8 cellular contexts compared by ENCODE assay signal in genomic region chr15:84750583-84751092, GRCh38. TPM values are rescaled to one million over a fixed set of nuclear protein-coding genes. Genes with fewer than 3 reads are reported as not detected.
A peak's percentile ranks its signal among the peaks of the same experiment; 100 is the strongest.
DNase-seq lines count a peak whose midpoint lies in the region; ATAC-seq and TF ChIP-seq lines count a peak whose summit lies in the region.

No MANE protein-coding gene starts in this region.

- H3K27me3 ChIP-seq in heart left ventricle (no peaks in the 10 kb centered on the region), trophoblast cell (ENCODE audit: insufficient read depth, low read length) (no peaks in the 10 kb centered on the region)

- WGBS in heart left ventricle, 4 donors, result 35 to 46% (median 42%) methylated on average over 2 of the region's 2 CpGs
- WGBS in trophoblast cell (ENCODE audit: extremely low coverage, insufficient coverage, insufficient read length), result no CpG with 5 or more reads among the region's 2 CpGs

- H4K91ac ChIP-seq in trophoblast cell (ENCODE audit: low read depth, low read length), result no peak overlapping the region

- no peak for TF ChIP-seq POLR2A in heart left ventricle (IDR thresholded peaks at IDR 0.05)

- no peak for DNase-seq in heart left ventricle
- DNase-seq in left ventricle myocardium superior, result no peak
- DNase-seq in MCF 10A (ENCODE audit: unreplicated experiment), result no peak
- no peak for DNase-seq in trophoblast cell
- DNase-seq in NCI-H1436 (lab: John Stamatoyannopoulos, UW), result no peak
- DNase-seq in foreskin melanocyte, result no peak

- intact Hi-C loops in heart left ventricle (cut with DNase I) (loop anchor here in 3 of 10 donors (2.0 to 10.0 kb wide), 4 partner anchors 62 to 98 kb away; partner anchors contain the start of genes WDR73 (in 2 of the 3) and ALPK3 (in 1 of the 3)), left ventricle myocardium superior (cut with micrococcal nuclease) (no loop called here), MCF 10A (cut with micrococcal nuclease) (no loop called here)

- no peak overlapping the region for H3K14ac ChIP-seq in trophoblast cell (ENCODE audit: low read length)

- no peaks in the 10 kb centered on the region for H3K9me3 Mint-ChIP-seq in MCF 10A (ENCODE audit: unreplicated experiment)

- peak overlapping the region; percentile 66 for H3K4ac ChIP-seq in trophoblast cell (ENCODE audit: low read depth, low read length)

- POLR2A ChIA-PET in MCF 10A (lab: Yijun Ruan, JAX), result interaction anchor here (0.6 to 4.6 kb wide), 6 partner anchors 15 to 178 kb away, joined by 3 to 64 read pairs (median 4); partner anchors contain the start of gene SEC11A

- BruUV-seq in MCF 10A (replicated peaks; lab: Mats Ljungman, UMichigan), result no TSS peak

- no peak overlapping the region for H2AFZ ChIP-seq in trophoblast cell (ENCODE audit: insufficient read depth, low read length, poor library complexity)

- no peak overlapping the region for H4K12ac ChIP-seq in trophoblast cell (ENCODE audit: low read depth, low read length)

- no peak overlapping the region for H2BK12ac ChIP-seq in trophoblast cell (ENCODE audit: low read length)

- ATAC-seq in heart left ventricle (no peak), left ventricle myocardium superior (no peak), HG03521 (IDR thresholded peaks at IDR 0.05; ENCODE audit: unreplicated experiment) (no peak)

- no peak overlapping the region for H2BK120ac ChIP-seq in trophoblast cell (ENCODE audit: insufficient read depth, low read length, poor library complexity)

- H3K9ac ChIP-seq in trophoblast cell (ENCODE audit: low read length), result no peak overlapping the region

- no peaks in the 10 kb centered on the region for H3K9me3 ChIP-seq in heart left ventricle
- no peaks in the 10 kb centered on the region for H3K9me3 ChIP-seq in KOPT-K1 (ENCODE audit: insufficient read depth, low read length, poor library complexity, severe bottlenecking)
- no peaks in the 10 kb centered on the region for H3K9me3 ChIP-seq in trophoblast cell (ENCODE audit: insufficient read depth, low read depth, low read length)

- TF ChIP-seq CTCF in heart left ventricle (IDR thresholded peaks at IDR 0.05), result no peak
- TF ChIP-seq CTCF in MCF 10A (IDR thresholded peaks at IDR 0.05; ENCODE audit: unreplicated experiment), result no peak

- H4K8ac ChIP-seq in trophoblast cell (ENCODE audit: low read depth, low read length), result no peak overlapping the region

- peak overlapping the region; percentile 16 for H2BK5ac ChIP-seq in trophoblast cell (ENCODE audit: low read depth, low read length, poor library complexity)

- peak overlapping the region; percentile 41 for H3K27ac Mint-ChIP-seq in MCF 10A (ENCODE audit: low read depth, unreplicated experiment)

- peaks cover 18% of the 10 kb centered on the region for H3K36me3 Mint-ChIP-seq in MCF 10A (ENCODE audit: insufficient read depth, unreplicated experiment)

- H3K4me3 ChIP-seq in heart left ventricle (peak overlapping the region in 6 of 12 donors; percentile 72 to 96 (median 94)), trophoblast cell (ENCODE audit: low read depth, low read length) (no peak overlapping the region)

- H3K23ac ChIP-seq in trophoblast cell (ENCODE audit: low read length), result no peak overlapping the region

- no peak overlapping the region for H2AK5ac ChIP-seq in trophoblast cell (ENCODE audit: low read length)

- H3K4me1 Mint-ChIP-seq in MCF 10A (ENCODE audit: insufficient read depth, unreplicated experiment), result peaks cover 35% of the 10 kb centered on the region

- peaks cover 34% of the 10 kb centered on the region for H3K79me2 ChIP-seq in trophoblast cell (ENCODE audit: control insufficient read depth, insufficient read depth, low read length, poor library complexity)

- peak overlapping the region; percentile 90 for H3K4me3 Mint-ChIP-seq in MCF 10A (ENCODE audit: unreplicated experiment)

- peak overlapping the region in 7 of 12 donors; percentile 13 to 100 (median 99) for H3K27ac ChIP-seq in heart left ventricle
- H3K27ac ChIP-seq in KOPT-K1 (ENCODE audit: low read depth, low read length, poor library complexity, severe bottlenecking), result peak overlapping the region; percentile 20
- H3K27ac ChIP-seq in trophoblast cell (ENCODE audit: low read depth, low read length), result no peak overlapping the region

- H3K18ac ChIP-seq in trophoblast cell (ENCODE audit: low read length), result no peak overlapping the region

- H3K36me3 ChIP-seq in heart left ventricle (peaks cover 0 to 4% (median 0%) of the 10 kb centered on the region in 9 donors), KOPT-K1 (ENCODE audit: insufficient read depth, low read length) (peaks cover 6% of the 10 kb centered on the region; the same call in 1 of the 2 replicates), trophoblast cell (ENCODE audit: control insufficient read depth in 1 of 2, insufficient read depth in 2 of 2, low read length in 2 of 2) (peaks cover 2 to 3% of the 10 kb centered on the region in 2 experiments)

- no peaks in the 10 kb centered on the region for H3K27me3 Mint-ChIP-seq in MCF 10A (ENCODE audit: insufficient read depth, unreplicated experiment)

- H3K79me1 ChIP-seq in trophoblast cell (ENCODE audit: low read length), result peaks cover 12% of the 10 kb centered on the region

- peak overlapping the region; percentile 48 for H3K4me2 ChIP-seq in trophoblast cell (ENCODE audit: low read length)

- CTCF ChIA-PET in MCF 10A (lab: Yijun Ruan, JAX), result interaction anchor here (0.5 kb wide), 1 partner anchor 178 kb away, joined by 3 read pairs; no protein-coding TSS in a partner anchor

- H3K4me1 ChIP-seq in heart left ventricle, result peaks cover 13 to 84% (median 63%) of the 10 kb centered on the region in 12 donors
- peaks cover 5 to 8% of the 10 kb centered on the region in 2 experiments for H3K4me1 ChIP-seq in trophoblast cell (ENCODE audit: control insufficient read depth in 1 of 2, insufficient read depth in 2 of 2, low read length in 2 of 2)

RNA-seq across cellular contexts. Expression of gene ZNF592, which starts 2.2 kb away (rescaled TPM):
- total RNA-seq in heart left ventricle (10 to 100 TPM; 16.8 to 28.6 (median 21.4) TPM), left ventricle myocardium superior (20.0 TPM), MCF 10A (2022) (27.0 and 27.5 TPM in 2 replicates)
- polyA plus RNA-seq in heart left ventricle, result 10 to 100 TPM in 1 of 2 donors, 1 to 10 TPM in 1; 9.7 to 21.2 TPM
- polyA plus RNA-seq in trophoblast cell (2013), result 25.3 and 25.7 TPM in 2 replicates

RNA-seq across cellular contexts. Expression of gene SEC11A, which starts 34.7 kb away (rescaled TPM):
- total RNA-seq in heart left ventricle (10 to 100 TPM; 55.7 to 95.7 (median 73.0) TPM), left ventricle myocardium superior (94.6 TPM), MCF 10A (2022) (192 and 197 TPM in 2 replicates)
- 100 to 1,000 TPM in 1 of 2 donors, 10 to 100 TPM in 1; 73.3 to 152 TPM for polyA plus RNA-seq in heart left ventricle
- polyA plus RNA-seq in trophoblast cell (2013), result 316 and 319 TPM in 2 replicates
